9 cellular contexts compared by ENCODE assay signal in genomic region chr7:139842414-139843210, GRCh38. TPM values are rescaled to one million over a fixed set of nuclear protein-coding genes. Genes with fewer than 3 reads are reported as not detected.
DNase-seq lines count a peak whose midpoint lies in the region; ATAC-seq, FAIRE-seq and TF ChIP-seq lines count a peak whose summit lies in the region.
"Had no signal": no experiment of that assay in that cellular context is flagged by ENCODE, and none has a peak within 500 bp of the region (broad histone marks: within the 10 kb centered on the region; RNA-seq: fewer than 3 reads in every experiment).

No MANE protein-coding gene starts in this region.

- H3K9me3 ChIP-seq in testis: no peaks in the 10 kb centered on the region

- intact Hi-C loops in sciatic nerve (cut with DNase I) (no loop called here), testis (cut with DNase I; ENCODE audit: low total_unique reads) (no loop called here)

- no peaks in the 10 kb centered on the region for H3K27me3 ChIP-seq in bronchial epithelial cell (ENCODE audit: control insufficient read depth, insufficient read depth, low read length)
- H3K27me3 ChIP-seq in testis: no peaks in the 10 kb centered on the region

- no peak for TF ChIP-seq POLR2A in testis (IDR thresholded peaks at IDR 0.05)

- H3K4me3 ChIP-seq in bronchial epithelial cell (ENCODE audit: low read depth, low read length) (no peak overlapping the region), testis (no peak overlapping the region)

- no peaks in the 10 kb centered on the region for H3K36me3 ChIP-seq in bronchial epithelial cell (ENCODE audit: control insufficient read depth, insufficient read depth, low read length)
- H3K36me3 ChIP-seq in testis (ENCODE audit: low read depth, missing control alignments): no peaks in the 10 kb centered on the region

- TF ChIP-seq CTCF in bronchial epithelial cell (IDR thresholded peaks at IDR 0.05; ENCODE audit: insufficient read depth, low read length, severe bottlenecking) (no peak), testis (IDR thresholded peaks at IDR 0.05) (no peak)

- ATAC-seq in GM19324 (IDR thresholded peaks at IDR 0.05; ENCODE audit: low FRiP score, unreplicated experiment): peak; percentile 73
- peak; percentile 80 for ATAC-seq in HG02798 (IDR thresholded peaks at IDR 0.05; ENCODE audit: poor library complexity, unreplicated experiment)
- no peak for ATAC-seq in sciatic nerve

- 86 to 88% methylated on average over 15 of the region's 15 CpGs for WGBS in testis, 2 donors

- no peaks in the 10 kb centered on the region for H3K4me1 ChIP-seq in testis

- no peak for FAIRE-seq in bronchial epithelial cell (lab: Jason Lieb, UNC)
- FAIRE-seq: HTR-8/SVneo had no signal

- no peak overlapping the region for H3K27ac ChIP-seq in testis

- peak; percentile 7 for DNase-seq in bronchial epithelial cell (ENCODE audit: low read depth)
- peak; percentile 17 for DNase-seq in sciatic nerve (ENCODE audit: low spot score)
- DNase-seq in NCI-H2171 treated with DMSO at 0.1 percent for 48 hours (lab: John Stamatoyannopoulos, UW): no peak
- no peak for DNase-seq in EL
- no peak for DNase-seq in testis
- DNase-seq: activated T-cell treated with anti-CD3 and anti-CD28 coated beads, Interleukin-2, amount 50 U/mL, for 1 hour had no signal

RNA-seq across cellular contexts. Expression of gene TBXAS1, which starts 13.5 kb away (rescaled TPM):
- total RNA-seq in bronchial epithelial cell (0.26 and 0.38 TPM in 2 replicates), sciatic nerve (19.1 TPM), testis (1 to 10 TPM; 5.2 to 5.7 TPM)
- polyA plus RNA-seq in testis (ENCODE audit: insufficient read depth, low read depth, low replicate concordance): 4.9 TPM

Comparison
In these comparisons a context has a peak if more than half of its experiments do, and no peak if none do; other contexts are left out.
1. DNase-seq: peak in bronchial epithelial cell (single experiment) and sciatic nerve (single experiment); none in NCI-H2171 treated with DMSO at 0.1 percent for 48 hours (single experiment), EL (single experiment) and testis (single experiment).